8 cellular contexts compared by ENCODE assay signal in the genomic region with DNA sequence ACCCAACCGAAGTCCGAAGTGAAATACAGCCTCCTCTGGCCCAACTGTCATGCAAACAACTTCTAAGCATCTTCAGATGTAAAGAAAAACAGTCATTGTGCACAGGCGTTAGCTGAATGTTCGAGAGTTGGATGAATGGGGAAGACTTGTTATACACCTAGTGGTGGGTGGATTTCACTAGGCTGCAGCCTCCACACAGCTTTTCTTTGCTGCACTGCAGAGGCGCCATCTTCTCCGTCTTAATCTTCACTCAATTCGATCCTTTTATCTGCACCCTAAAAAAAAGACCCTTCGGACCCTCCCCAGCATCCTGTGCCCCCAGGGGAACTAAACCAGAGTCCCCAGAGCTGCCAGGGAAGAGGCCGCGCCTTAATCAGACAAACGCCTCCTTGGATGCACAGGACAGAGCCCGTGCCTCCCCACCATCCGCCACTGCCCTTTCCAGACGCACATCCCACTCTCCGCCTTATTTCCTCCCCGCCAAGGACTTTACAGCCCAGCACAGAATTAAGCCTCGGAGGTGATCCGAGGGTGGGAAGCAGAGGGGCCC. TPM values are rescaled to one million over a fixed set of nuclear protein-coding genes. Genes with fewer than 3 reads are reported as not detected.
DNase-seq lines count a peak whose midpoint lies in the region; ATAC-seq and TF ChIP-seq lines count a peak whose summit lies in the region.

No MANE protein-coding gene starts in this region.

- WGBS in mesendoderm (ENCODE audit: extremely low coverage, insufficient coverage, low lambda C conversion rate): no CpG with 5 or more reads among the region's 18 CpGs

- ATAC-seq in Right ventricle myocardium inferior: peak; percentile 55
- peak; percentile 63 for ATAC-seq in HG03103 (IDR thresholded peaks at IDR 0.05; ENCODE audit: low read depth, unreplicated experiment)

- H3K4me3 Mint-ChIP-seq in endothelial cell (ENCODE audit: unreplicated experiment): peak overlapping the region; percentile 96

- no peak overlapping the region for H4K8ac ChIP-seq in mesendoderm (ENCODE audit: low read depth, low read length)

- peak overlapping the region; percentile 52 for H3K4me3 ChIP-seq in mesendoderm (ENCODE audit: low read length)

- peak overlapping the region; percentile 61 for H3K4me2 ChIP-seq in mesendoderm (ENCODE audit: low read length)

- no peak overlapping the region for H3K23ac ChIP-seq in mesendoderm (ENCODE audit: low read length)

- peaks cover 17% of the 10 kb centered on the region for H3K27me3 Mint-ChIP-seq in endothelial cell (ENCODE audit: unreplicated experiment)

- H3K79me2 ChIP-seq in mesendoderm (ENCODE audit: control insufficient read depth, insufficient read depth, low read length): peaks cover 54% of the 10 kb centered on the region

- H3K9ac ChIP-seq in mesendoderm (ENCODE audit: low read length): peak overlapping the region; percentile 95

- H2BK5ac ChIP-seq in mesendoderm (ENCODE audit: low read length): peak overlapping the region; percentile 90

- H3K27ac Mint-ChIP-seq in endothelial cell (ENCODE audit: unreplicated experiment): peak overlapping the region; percentile 93

- H2BK120ac ChIP-seq in mesendoderm (ENCODE audit: low read depth, low read length): peak overlapping the region; percentile 50

- H3K56ac ChIP-seq in mesendoderm (ENCODE audit: low read length): peak overlapping the region; percentile 97

- no peak for DNase-seq in Right ventricle myocardium inferior (ENCODE audit: missing footprints)
- DNase-seq in cardiac septum (ENCODE audit: low spot score): no peak
- peak; percentile 62 for DNase-seq in NCI-H2227 (lab: John Stamatoyannopoulos, UW; ENCODE audit: unreplicated experiment)
- peak; percentile 42 for DNase-seq in activated CD4-positive, alpha-beta T cell treated with anti-CD3 and anti-CD28 coated beads, Interleukin-2, amount 50 U/mL, for 1 hour
- peak; percentile 25 for DNase-seq in endothelial cell (ENCODE audit: low spot score)
- DNase-seq in mesendoderm: peak; percentile 72
- DNase-seq in stimulated activated CD8-positive, alpha-beta memory T cell treated with anti-CD3 and anti-CD28 coated beads, Interleukin-4, amount 100 ng/mL, for 48 hours: peak; percentile 39

- no peak overlapping the region for H4K5ac ChIP-seq in mesendoderm (ENCODE audit: low read length)

- peaks cover 10% of the 10 kb centered on the region for H3K36me3 Mint-ChIP-seq in endothelial cell (ENCODE audit: low read depth, unreplicated experiment)

- no peaks in the 10 kb centered on the region for H3K27me3 ChIP-seq in mesendoderm (ENCODE audit: insufficient read depth, low read length, poor library complexity)

- peak overlapping the region; percentile 98 for H3K18ac ChIP-seq in mesendoderm (ENCODE audit: low read length)

- H3K27ac ChIP-seq in mesendoderm (ENCODE audit: low read depth, low read length): peak overlapping the region; percentile 89

- H3K4me1 Mint-ChIP-seq in endothelial cell (ENCODE audit: unreplicated experiment): peaks cover 52% of the 10 kb centered on the region

- TF ChIP-seq CTCF in endothelial cell (IDR thresholded peaks at IDR 0.05; ENCODE audit: unreplicated experiment): no peak

- no peaks in the 10 kb centered on the region for H3K9me3 Mint-ChIP-seq in endothelial cell (ENCODE audit: unreplicated experiment)

- peak overlapping the region; percentile 89 for H3K4ac ChIP-seq in mesendoderm (ENCODE audit: low read depth, low read length)

- peaks cover 2% of the 10 kb centered on the region for H3K4me1 ChIP-seq in mesendoderm (ENCODE audit: control insufficient read depth, low read depth, low read length)

- H2BK15ac ChIP-seq in mesendoderm (replicated peaks; ENCODE audit: low read depth): no peak overlapping the region

- intact Hi-C loops in Right ventricle myocardium inferior (cut with DNase I) (loop anchor here (5.0 kb wide), 2 partner anchors 42 to 272 kb away; no protein-coding TSS in a partner anchor), cardiac septum (cut with DNase I) (loop anchor here (5.0 to 10.0 kb wide), 2 partner anchors 52 to 174 kb away; no protein-coding TSS in a partner anchor)

- no peaks in the 10 kb centered on the region for H3K36me3 ChIP-seq in mesendoderm (ENCODE audit: control insufficient read depth, insufficient read depth, low read length)

- no peaks in the 10 kb centered on the region for H3K79me1 ChIP-seq in mesendoderm (ENCODE audit: low read length)

- no peak overlapping the region for H2AK5ac ChIP-seq in mesendoderm (ENCODE audit: low read length)

RNA-seq across cellular contexts. Expression of a gene that starts 1.4 kb away (rescaled TPM):
- total RNA-seq in Right ventricle myocardium inferior (321 TPM), cardiac septum (334 TPM), endothelial cell (ENCODE audit: unreplicated experiment) (1,137 TPM)
- 355 TPM for polyA plus RNA-seq in mesendoderm (2013, experiment 1 of 2)
- polyA plus RNA-seq in mesendoderm (2013, experiment 2 of 2): 363 TPM

Comparison
In these comparisons a context has a peak if more than half of its experiments do, and no peak if none do; other contexts are left out.
1. DNase-seq: peak in NCI-H2227 (single experiment), activated CD4-positive, alpha-beta T cell treated with anti-CD3 and anti-CD28 coated beads, Interleukin-2, amount 50 U/mL, for 1 hour (single experiment), endothelial cell (single experiment), mesendoderm (single experiment) and stimulated activated CD8-positive, alpha-beta memory T cell treated with anti-CD3 and anti-CD28 coated beads, Interleukin-4, amount 100 ng/mL, for 48 hours (single experiment); none in Right ventricle myocardium inferior (single experiment) and cardiac septum (single experiment).